8 cellular contexts compared by ENCODE assay signal in the genomic region with DNA sequence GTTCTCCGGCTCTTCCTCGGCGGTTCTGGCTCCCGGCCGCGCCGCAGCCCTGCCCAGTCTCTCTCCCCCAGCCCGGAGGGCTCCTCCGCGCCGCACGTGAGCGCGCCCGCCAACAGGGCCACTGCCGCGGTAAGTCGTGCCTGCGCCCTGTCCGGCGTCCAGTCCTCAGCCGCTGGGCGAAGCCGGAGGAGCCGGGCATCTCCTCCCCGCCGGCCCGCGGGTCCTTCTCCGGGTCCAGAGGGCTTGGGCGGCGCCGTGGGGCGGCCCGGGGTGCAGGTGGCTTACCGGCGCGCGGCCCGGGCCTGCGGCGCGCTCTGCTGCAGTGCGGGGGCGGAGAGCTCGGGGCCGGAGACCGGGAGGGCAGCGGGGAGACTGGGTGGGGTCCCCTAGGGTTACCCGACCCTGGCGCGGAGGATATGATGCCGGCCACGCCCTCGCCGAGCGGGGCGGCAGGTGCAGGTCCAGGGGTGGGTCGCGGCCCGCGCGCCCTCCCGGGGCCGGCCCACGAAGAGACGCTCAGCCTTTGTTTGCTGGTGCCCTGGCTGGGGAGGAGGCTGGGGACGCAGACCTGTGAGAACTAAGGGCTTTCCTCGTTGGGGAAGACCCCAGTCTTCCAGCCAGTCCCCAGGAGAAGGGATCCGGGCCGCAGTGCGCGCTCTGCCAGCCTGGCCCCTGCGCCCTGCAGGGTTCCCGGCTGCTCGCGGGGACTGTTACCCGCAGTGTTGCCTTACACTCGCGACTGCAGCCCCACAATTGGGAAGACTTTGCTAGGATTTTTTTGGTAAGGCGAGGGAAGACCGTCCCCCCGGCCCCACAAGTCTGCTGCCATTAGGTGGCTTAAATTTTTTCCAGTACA. TPM values are rescaled to one million over a fixed set of nuclear protein-coding genes. Genes with fewer than 3 reads are reported as not detected.
DNase-seq lines count a peak whose midpoint lies in the region; ATAC-seq and TF ChIP-seq lines count a peak whose summit lies in the region.

A gene with protein sequence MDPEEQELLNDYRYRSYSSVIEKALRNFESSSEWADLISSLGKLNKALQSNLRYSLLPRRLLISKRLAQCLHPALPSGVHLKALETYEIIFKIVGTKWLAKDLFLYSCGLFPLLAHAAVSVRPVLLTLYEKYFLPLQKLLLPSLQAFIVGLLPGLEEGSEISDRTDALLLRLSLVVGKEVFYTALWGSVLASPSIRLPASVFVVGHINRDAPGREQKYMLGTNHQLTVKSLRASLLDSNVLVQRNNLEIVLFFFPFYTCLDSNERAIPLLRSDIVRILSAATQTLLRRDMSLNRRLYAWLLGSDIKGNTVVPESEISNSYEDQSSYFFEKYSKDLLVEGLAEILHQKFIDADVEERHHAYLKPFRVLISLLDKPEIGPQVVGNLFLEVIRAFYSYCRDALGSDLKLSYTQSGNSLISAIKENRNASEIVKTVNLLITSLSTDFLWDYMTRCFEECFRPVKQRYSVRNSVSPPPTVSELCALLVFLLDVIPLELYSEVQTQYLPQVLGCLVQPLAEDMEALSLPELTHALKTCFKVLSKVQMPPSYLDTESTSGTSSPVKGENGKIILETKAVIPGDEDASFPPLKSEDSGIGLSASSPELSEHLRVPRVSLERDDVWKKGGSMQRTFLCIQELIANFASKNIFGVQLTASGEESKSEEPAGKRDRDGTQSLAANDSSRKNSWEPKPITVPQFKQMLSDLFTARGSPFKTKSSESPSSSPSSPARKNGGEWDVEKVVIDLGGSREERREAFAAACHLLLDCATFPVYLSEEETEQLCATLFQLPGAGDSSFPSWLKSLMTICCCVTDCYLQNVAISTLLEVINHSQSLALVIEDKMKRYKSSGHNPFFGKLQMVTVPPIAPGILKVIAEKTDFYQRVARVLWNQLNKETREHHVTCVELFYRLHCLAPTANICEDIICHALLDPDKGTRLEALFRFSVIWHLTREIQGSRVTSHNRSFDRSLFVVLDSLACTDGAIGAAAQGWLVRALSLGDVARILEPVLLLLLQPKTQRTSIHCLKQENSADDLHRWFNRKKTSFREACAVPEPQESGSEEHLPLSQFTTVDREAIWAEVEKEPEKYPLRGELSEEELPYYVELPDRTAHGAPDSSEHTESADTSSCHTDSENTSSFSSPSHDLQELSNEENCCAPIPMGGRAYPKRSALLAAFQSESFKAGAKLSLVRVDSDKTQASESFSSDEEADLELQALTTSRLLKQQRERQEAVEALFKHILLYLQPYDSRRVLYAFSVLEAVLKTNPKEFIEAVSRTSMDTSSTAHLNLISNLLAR (N-terminal part only) (plus strand): TSS at position 10 of the 856 bp plus-strand sequence. CDS start 7,910 bp downstream, outside the sequence.

- no peaks in the 10 kb centered on the region for H3K9me2 ChIP-seq in SK-N-SH

- TF ChIP-seq RAD21 in SK-N-SH (IDR thresholded peaks at IDR 0.05; ENCODE audit: low read length) = no peak

- intact Hi-C loops in left colon (cut with DNase I, micrococcal nuclease) = no loop called here

- peak within 1 kb of the TSS; percentile 84 for H3K27ac ChIP-seq in BLaER1
- H3K27ac ChIP-seq in SK-N-SH (ENCODE audit: low read depth in 2 of 2, low read length in 1 of 2) = peak within 1 kb of the TSS; percentile 43 to 58; a peak in 1 of 4 replicates

- no peak for TF ChIP-seq EP300 in SK-N-SH (IDR thresholded peaks at IDR 0.05; ENCODE audit: borderline replicate concordance in 1 of 2, low read depth in 1 of 2, low read length in 1 of 2)

- no peak for TF ChIP-seq CTCF in SK-N-SH (IDR thresholded peaks at IDR 0.05)
- no peak for TF ChIP-seq CTCF in cardiac fibroblast (IDR thresholded peaks at IDR 0.05; ENCODE audit: low read depth, low read length)

- peak; percentile 29 for ATAC-seq in HG03342 (IDR thresholded peaks at IDR 0.05; ENCODE audit: unreplicated experiment)
- ATAC-seq in left colon = peak; percentile 39

- TF ChIP-seq POLR2A in GM19193 (IDR thresholded peaks at IDR 0.05; ENCODE audit: extremely low read depth, insufficient read depth, insufficient read length) = peak; percentile 56

- peak within 1 kb of the TSS; percentile 99 for H3K4me2 ChIP-seq in BLaER1
- H3K4me2 ChIP-seq in SK-N-SH = peak within 1 kb of the TSS; percentile 98

- H3K4me3 ChIP-seq in BLaER1 = peak within 1 kb of the TSS; percentile 98
- H3K4me3 ChIP-seq in SK-N-SH (ENCODE audit: low read depth in 2 of 2, low read length in 1 of 2) = peak within 1 kb of the TSS; percentile 69 to 92
- peak within 1 kb of the TSS; percentile 74 to 77 for H3K4me3 ChIP-seq in cardiac fibroblast (replicated peaks in 1 of 2; ENCODE audit: low read depth in 2 of 2, low read length in 2 of 2)

- peak within 1 kb of the TSS; percentile 96 for H2AFZ ChIP-seq in SK-N-SH (ENCODE audit: low read depth)

- no peaks in the 10 kb centered on the region for H3K9me3 ChIP-seq in BLaER1
- H3K9me3 ChIP-seq in SK-N-SH = no peaks in the 10 kb centered on the region

- H3K4me1 ChIP-seq in BLaER1 (peaks cover 18% of the 10 kb centered on the region), SK-N-SH (ENCODE audit: control insufficient read depth in 1 of 2, insufficient read depth in 2 of 2, low read depth in 1 of 2, low read length in 1 of 2) (peaks cover 0 to 6% of the 10 kb centered on the region in 2 experiments; a peak in 1 of 4 replicates)

- no peak for DNase-seq in SK-N-SH
- no peak for DNase-seq in cardiac fibroblast (ENCODE audit: low read depth in 2 of 2)
- peak; percentile 60 to 76 for DNase-seq in left colon
- peak; percentile 23 for DNase-seq in stimulated activated CD8-positive, alpha-beta memory T cell treated with anti-CD3 and anti-CD28 coated beads, Interleukin-12 subunit alpha, Interleukin-12 subunit beta, amount 100 ng/mL, for 4 hours (ENCODE audit: low read depth)
- DNase-seq in activated effector memory CD4-positive, alpha-beta T cell treated with anti-CD3 and anti-CD28 coated beads, Interleukin-2, amount 50 U/mL, for 16 hours = no peak

- peaks cover 30% of the 10 kb centered on the region; the same call in 1 of the 2 replicates for H3K79me2 ChIP-seq in SK-N-SH (ENCODE audit: insufficient read depth)

- peaks cover 5% of the 10 kb centered on the region for H3F3A ChIP-seq in SK-N-SH (replicated peaks; ENCODE audit: insufficient read depth)

- POLR2A ChIA-PET in SK-N-SH (lab: Yijun Ruan, JAX) = no interaction called here

- H4K20me1 ChIP-seq in BLaER1 = no peaks in the 10 kb centered on the region
- no peaks in the 10 kb centered on the region for H4K20me1 ChIP-seq in SK-N-SH (ENCODE audit: insufficient read depth)

- WGBS in SK-N-SH (ENCODE audit: low lambda C conversion rate) = 3% methylated on average over 23 of the region's 83 CpGs

- H3K27me3 ChIP-seq in BLaER1 (no peaks in the 10 kb centered on the region), SK-N-SH (ENCODE audit: insufficient read depth) (no peaks in the 10 kb centered on the region)

- CTCF ChIA-PET in SK-N-SH (lab: Yijun Ruan, JAX) = no interaction called here

- no peaks in the 10 kb centered on the region for H3K36me3 ChIP-seq in BLaER1
- no peaks in the 10 kb centered on the region for H3K36me3 ChIP-seq in SK-N-SH (replicated peaks in 1 of 2; ENCODE audit: control insufficient read depth in 1 of 2, insufficient read depth in 2 of 2, low read length in 1 of 2)

- peak within 1 kb of the TSS; percentile 90 for H3K9ac ChIP-seq in BLaER1
- peak within 1 kb of the TSS; percentile 76 for H3K9ac ChIP-seq in SK-N-SH

TF ChIP-seq in SK-N-SH, 30 proteins besides CTCF, POLR2A, EP300 and RAD21:
- TF ChIP-seq POLR2AphosphoS5 (IDR thresholded peaks at IDR 0.05; ENCODE audit: low read depth, low read length) (peak; percentile 66), GATA2 (CRISPR knock-in tag; IDR thresholded peaks at IDR 0.05) (no peak), TAF1 (IDR thresholded peaks at IDR 0.05; ENCODE audit: borderline replicate concordance, low read depth, low read length) (peak; percentile 62; the same call in 1 of the 2 replicates), RCOR1 (IDR thresholded peaks at IDR 0.05; ENCODE audit: low read length) (no peak), MEF2A (IDR thresholded peaks at IDR 0.05; ENCODE audit: borderline replicate concordance, low read depth) (no peak), CHD2 (IDR thresholded peaks at IDR 0.05; ENCODE audit: low read length, partially characterized antibody) (no peak)
- TF ChIP-seq, protein P1, sequence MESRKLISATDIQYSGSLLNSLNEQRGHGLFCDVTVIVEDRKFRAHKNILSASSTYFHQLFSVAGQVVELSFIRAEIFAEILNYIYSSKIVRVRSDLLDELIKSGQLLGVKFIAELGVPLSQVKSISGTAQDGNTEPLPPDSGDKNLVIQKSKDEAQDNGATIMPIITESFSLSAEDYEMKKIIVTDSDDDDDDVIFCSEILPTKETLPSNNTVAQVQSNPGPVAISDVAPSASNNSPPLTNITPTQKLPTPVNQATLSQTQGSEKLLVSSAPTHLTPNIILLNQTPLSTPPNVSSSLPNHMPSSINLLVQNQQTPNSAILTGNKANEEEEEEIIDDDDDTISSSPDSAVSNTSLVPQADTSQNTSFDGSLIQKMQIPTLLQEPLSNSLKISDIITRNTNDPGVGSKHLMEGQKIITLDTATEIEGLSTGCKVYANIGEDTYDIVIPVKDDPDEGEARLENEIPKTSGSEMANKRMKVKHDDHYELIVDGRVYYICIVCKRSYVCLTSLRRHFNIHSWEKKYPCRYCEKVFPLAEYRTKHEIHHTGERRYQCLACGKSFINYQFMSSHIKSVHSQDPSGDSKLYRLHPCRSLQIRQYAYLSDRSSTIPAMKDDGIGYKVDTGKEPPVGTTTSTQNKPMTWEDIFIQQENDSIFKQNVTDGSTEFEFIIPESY (IDR thresholded peaks at IDR 0.05; ENCODE audit: borderline replicate concordance, low read depth) = no peak
TF ChIP-seq in SK-N-SH: peak in this region for 2.

RNA-seq across cellular contexts. Expression of the gene that starts here (rescaled TPM):
- polyA plus RNA-seq in SK-N-SH (2012; rRNA removed) = 4.3 and 4.9 TPM in 2 replicates
- 3.7 and 4.8 TPM in 2 replicates for polyA plus RNA-seq in SK-N-SH (2012; cell fraction: cytosol; rRNA removed)
- 7.5 and 8.2 TPM in 2 replicates for polyA plus RNA-seq in SK-N-SH (2012; cell fraction: nucleus; rRNA removed)
- 10 to 100 TPM; 68.8 to 89.7 TPM for total RNA-seq in left colon

Comparison
In these comparisons a context has a peak if more than half of its experiments do, and no peak if none do; other contexts are left out.
1. DNase-seq: peak in left colon (2 of 2) and stimulated activated CD8-positive, alpha-beta memory T cell treated with anti-CD3 and anti-CD28 coated beads, Interleukin-12 subunit alpha, Interleukin-12 subunit beta, amount 100 ng/mL, for 4 hours (single experiment); none in SK-N-SH (single experiment), cardiac fibroblast (0 of 2) and activated effector memory CD4-positive, alpha-beta T cell treated with anti-CD3 and anti-CD28 coated beads, Interleukin-2, amount 50 U/mL, for 16 hours (single experiment).
2. Peak in every context shown above with its lines, with median percentiles within 50 percentile points of each other: H3K4me3 ChIP-seq.